Comparison of ENCODE assay signal across 1 cellular context in genomic region chr16:81440888-81441663, GRCh38.
TF ChIP-seq lines count a peak whose summit lies in the region.

No MANE protein-coding gene starts in this region.

TF ChIP-seq in HepG2, 621 proteins besides CTCF, POLR2A, EP300 and RAD21 (continued from another document):
- TF ChIP-seq, protein P1, sequence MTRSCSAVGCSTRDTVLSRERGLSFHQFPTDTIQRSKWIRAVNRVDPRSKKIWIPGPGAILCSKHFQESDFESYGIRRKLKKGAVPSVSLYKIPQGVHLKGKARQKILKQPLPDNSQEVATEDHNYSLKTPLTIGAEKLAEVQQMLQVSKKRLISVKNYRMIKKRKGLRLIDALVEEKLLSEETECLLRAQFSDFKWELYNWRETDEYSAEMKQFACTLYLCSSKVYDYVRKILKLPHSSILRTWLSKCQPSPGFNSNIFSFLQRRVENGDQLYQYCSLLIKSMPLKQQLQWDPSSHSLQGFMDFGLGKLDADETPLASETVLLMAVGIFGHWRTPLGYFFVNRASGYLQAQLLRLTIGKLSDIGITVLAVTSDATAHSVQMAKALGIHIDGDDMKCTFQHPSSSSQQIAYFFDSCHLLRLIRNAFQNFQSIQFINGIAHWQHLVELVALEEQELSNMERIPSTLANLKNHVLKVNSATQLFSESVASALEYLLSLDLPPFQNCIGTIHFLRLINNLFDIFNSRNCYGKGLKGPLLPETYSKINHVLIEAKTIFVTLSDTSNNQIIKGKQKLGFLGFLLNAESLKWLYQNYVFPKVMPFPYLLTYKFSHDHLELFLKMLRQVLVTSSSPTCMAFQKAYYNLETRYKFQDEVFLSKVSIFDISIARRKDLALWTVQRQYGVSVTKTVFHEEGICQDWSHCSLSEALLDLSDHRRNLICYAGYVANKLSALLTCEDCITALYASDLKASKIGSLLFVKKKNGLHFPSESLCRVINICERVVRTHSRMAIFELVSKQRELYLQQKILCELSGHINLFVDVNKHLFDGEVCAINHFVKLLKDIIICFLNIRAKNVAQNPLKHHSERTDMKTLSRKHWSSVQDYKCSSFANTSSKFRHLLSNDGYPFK (CRISPR knock-in tag; IDR thresholded peaks at IDR 0.05; ENCODE audit: borderline replicate concordance): 0 out of 2 replicates have a peak, but pooled peaks have one; percentile 26
- TF ChIP-seq HNF4G (IDR thresholded peaks at IDR 0.05; ENCODE audit: borderline replicate concordance, low read depth, low read length) (no peak), HNF4G (CRISPR knock-in tag; IDR thresholded peaks at IDR 0.05; ENCODE audit: borderline replicate concordance, low read depth) (no peak), ARID4A (CRISPR knock-in tag; IDR thresholded peaks at IDR 0.05; ENCODE audit: borderline replicate concordance) (0 out of 2 replicates have a peak, but pooled peaks have one; percentile 19), ZNF512B (CRISPR knock-in tag; IDR thresholded peaks at IDR 0.05; ENCODE audit: borderline replicate concordance) (no peak), NFKB2 (CRISPR knock-in tag; IDR thresholded peaks at IDR 0.05; ENCODE audit: borderline replicate concordance) (no peak), RXRB (CRISPR knock-in tag; IDR thresholded peaks at IDR 0.05; ENCODE audit: borderline replicate concordance) (0 out of 2 replicates have a peak, but pooled peaks have one; percentile 13), ZEB1 (IDR thresholded peaks at IDR 0.05; ENCODE audit: insufficient replicate concordance, low read depth) (peak; percentile 83)
- TF ChIP-seq, protein P2, sequence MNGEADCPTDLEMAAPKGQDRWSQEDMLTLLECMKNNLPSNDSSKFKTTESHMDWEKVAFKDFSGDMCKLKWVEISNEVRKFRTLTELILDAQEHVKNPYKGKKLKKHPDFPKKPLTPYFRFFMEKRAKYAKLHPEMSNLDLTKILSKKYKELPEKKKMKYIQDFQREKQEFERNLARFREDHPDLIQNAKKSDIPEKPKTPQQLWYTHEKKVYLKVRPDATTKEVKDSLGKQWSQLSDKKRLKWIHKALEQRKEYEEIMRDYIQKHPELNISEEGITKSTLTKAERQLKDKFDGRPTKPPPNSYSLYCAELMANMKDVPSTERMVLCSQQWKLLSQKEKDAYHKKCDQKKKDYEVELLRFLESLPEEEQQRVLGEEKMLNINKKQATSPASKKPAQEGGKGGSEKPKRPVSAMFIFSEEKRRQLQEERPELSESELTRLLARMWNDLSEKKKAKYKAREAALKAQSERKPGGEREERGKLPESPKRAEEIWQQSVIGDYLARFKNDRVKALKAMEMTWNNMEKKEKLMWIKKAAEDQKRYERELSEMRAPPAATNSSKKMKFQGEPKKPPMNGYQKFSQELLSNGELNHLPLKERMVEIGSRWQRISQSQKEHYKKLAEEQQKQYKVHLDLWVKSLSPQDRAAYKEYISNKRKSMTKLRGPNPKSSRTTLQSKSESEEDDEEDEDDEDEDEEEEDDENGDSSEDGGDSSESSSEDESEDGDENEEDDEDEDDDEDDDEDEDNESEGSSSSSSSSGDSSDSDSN (CRISPR knock-in tag; IDR thresholded peaks at IDR 0.05): peak; percentile 41; the same call in 1 of the 2 replicates
